ENCODE assay signal across 8 cellular contexts in genomic region chr9:41357350-41357748, GRCh38.
DNase-seq lines count a peak whose midpoint lies in the region; ATAC-seq, FAIRE-seq and TF ChIP-seq lines count a peak whose summit lies in the region.
"Not testable (repeated sequence)": the region's sequence is repeated elsewhere in the genome, so short reads cannot be mapped to it uniquely, and the experiment has no call there.

No MANE protein-coding gene starts in this region.

- TF ChIP-seq CTCF in Caco-2 (IDR thresholded peaks at IDR 0.05; ENCODE audit: insufficient read depth in 1 of 2, low read depth in 1 of 2, low read length in 1 of 2, severe bottlenecking in 1 of 2, unreplicated experiment in 1 of 2); OCI-LY1 (IDR thresholded peaks at IDR 0.05; ENCODE audit: low read length); MCF 10A (IDR thresholded peaks at IDR 0.05; ENCODE audit: unreplicated experiment); kidney (IDR thresholded peaks at IDR 0.05; ENCODE audit: borderline replicate concordance, extremely low read depth, insufficient read depth); sigmoid colon (IDR thresholded peaks at IDR 0.05); upper lobe of right lung (IDR thresholded peaks at IDR 0.05): not testable (repeated sequence)

- H3K27me3 ChIP-seq in Caco-2 (replicated peaks; ENCODE audit: control insufficient read depth, insufficient read depth, low read length); OCI-LY1 (ENCODE audit: insufficient read depth, low read length); sigmoid colon; upper lobe of right lung: not testable (repeated sequence)

- not testable (repeated sequence) for H3K9me2 ChIP-seq in OCI-LY1 (ENCODE audit: low read depth, low read length)

- not testable (repeated sequence) for H3K4me3 ChIP-seq in Caco-2 (ENCODE audit: low read depth, low read length); kidney (ENCODE audit: low read length in 2 of 2); upper lobe of right lung
- H3K4me3 ChIP-seq in OCI-LY1 (ENCODE audit: low read depth, low read length, poor library complexity, severe bottlenecking) = peak overlapping the region; percentile 75
- H3K4me3 ChIP-seq in sigmoid colon = peak overlapping the region in 1 of 4 donors; percentile 29

- not testable (repeated sequence) for H4K20me1 ChIP-seq in OCI-LY1 (ENCODE audit: insufficient read depth, low read length)

- not testable (repeated sequence) for H2AFZ ChIP-seq in OCI-LY1 (ENCODE audit: low read length)

- 82 to 91% methylated on average over 17 to 18 of the region's 21 CpGs for WGBS in sigmoid colon, 2 donors

- H3F3A ChIP-seq in OCI-LY1 (ENCODE audit: insufficient read depth, low read length) = not testable (repeated sequence)

- DNase-seq in Caco-2; activated CD4-positive, alpha-beta T cell treated with anti-CD3 and anti-CD28 coated beads, Interleukin-2, amount 10 ng/mL, durations not matched to agents 7 days and 5 days; MCF 10A (ENCODE audit: unreplicated experiment): not testable (repeated sequence)
- DNase-seq in kidney = peak; percentile 39
- peak; percentile 26 for DNase-seq in sigmoid colon
- peak; percentile 53 for DNase-seq in upper lobe of right lung

- H3K4me1 ChIP-seq in Caco-2; kidney (ENCODE audit: control insufficient read depth in 1 of 2, insufficient read depth in 1 of 2, low read depth in 1 of 2, low read length in 2 of 2); sigmoid colon; upper lobe of right lung: not testable (repeated sequence)
- H3K4me1 ChIP-seq in OCI-LY1 (ENCODE audit: insufficient read depth, low read length, severe bottlenecking) = peaks cover 18% of the 10 kb centered on the region

- not testable (repeated sequence) for H3K36me3 Mint-ChIP-seq in Caco-2 (ENCODE audit: insufficient read depth, unreplicated experiment); activated CD4-positive, alpha-beta T cell treated with anti-CD3 and anti-CD28 coated beads, Interleukin-2, amount 10 ng/mL, durations not matched to agents 7 days and 5 days (ENCODE audit: low read depth); activated T-helper 17 cell treated with anti-CD3 and anti-CD28 coated beads, Interleukin-2, amount 50 U/mL, for 72 hours (ENCODE audit: low read depth); MCF 10A (ENCODE audit: insufficient read depth, unreplicated experiment)

- peak overlapping the region; percentile 91 for H3K27ac ChIP-seq in OCI-LY1 (ENCODE audit: low read depth, low read length, poor library complexity, severe bottlenecking)
- H3K27ac ChIP-seq in kidney (ENCODE audit: low read depth in 2 of 2, low read length in 2 of 2); upper lobe of right lung: not testable (repeated sequence)
- peak overlapping the region; percentile 59 to 71 (median 66) for H3K27ac ChIP-seq in sigmoid colon

- not testable (repeated sequence) for H3K9me3 Mint-ChIP-seq in Caco-2 (ENCODE audit: unreplicated experiment); activated CD4-positive, alpha-beta T cell treated with anti-CD3 and anti-CD28 coated beads, Interleukin-2, amount 10 ng/mL, durations not matched to agents 7 days and 5 days; activated T-helper 17 cell treated with anti-CD3 and anti-CD28 coated beads, Interleukin-2, amount 50 U/mL, for 72 hours; MCF 10A (ENCODE audit: unreplicated experiment)

- CTCF ChIA-PET in Caco-2 (lab: Charles Lee); activated CD4-positive, alpha-beta T cell treated with anti-CD3 and anti-CD28 coated beads, Interleukin-2, amount 10 ng/mL, durations not matched to agents 7 days and 5 days (lab: Charles Lee); MCF 10A (lab: Yijun Ruan, JAX): not testable (repeated sequence)

- ATAC-seq in activated T-helper 17 cell treated with anti-CD3 and anti-CD28 coated beads, Interleukin-2, amount 50 U/mL, for 72 hours (replicated peaks); upper lobe of right lung: not testable (repeated sequence)

- FAIRE-seq in kidney (lab: Jason Lieb, UNC) = not testable (repeated sequence)

- TSS peak; percentile 69 for BruUV-seq in Caco-2 (replicated peaks; lab: Mats Ljungman, UMichigan)
- TSS peak; percentile 42 for BruUV-seq in MCF 10A (replicated peaks; lab: Mats Ljungman, UMichigan)

- not testable (repeated sequence) for H3K27me3 Mint-ChIP-seq in Caco-2 (ENCODE audit: insufficient read depth, unreplicated experiment); activated CD4-positive, alpha-beta T cell treated with anti-CD3 and anti-CD28 coated beads, Interleukin-2, amount 10 ng/mL, durations not matched to agents 7 days and 5 days; activated T-helper 17 cell treated with anti-CD3 and anti-CD28 coated beads, Interleukin-2, amount 50 U/mL, for 72 hours; MCF 10A (ENCODE audit: insufficient read depth, unreplicated experiment)

- not testable (repeated sequence) for TF ChIP-seq POLR2A in sigmoid colon (IDR thresholded peaks at IDR 0.05)

- H3K4me3 Mint-ChIP-seq in Caco-2 (ENCODE audit: unreplicated experiment) = not testable (repeated sequence)
- peak overlapping the region; percentile 43 for H3K4me3 Mint-ChIP-seq in activated CD4-positive, alpha-beta T cell treated with anti-CD3 and anti-CD28 coated beads, Interleukin-2, amount 10 ng/mL, durations not matched to agents 7 days and 5 days
- peak overlapping the region; percentile 73 for H3K4me3 Mint-ChIP-seq in activated T-helper 17 cell treated with anti-CD3 and anti-CD28 coated beads, Interleukin-2, amount 50 U/mL, for 72 hours
- H3K4me3 Mint-ChIP-seq in MCF 10A (ENCODE audit: unreplicated experiment) = peak overlapping the region; percentile 62

- POLR2A ChIA-PET in Caco-2 (lab: Charles Lee); activated CD4-positive, alpha-beta T cell treated with anti-CD3 and anti-CD28 coated beads, Interleukin-2, amount 10 ng/mL, durations not matched to agents 7 days and 5 days (lab: Charles Lee); MCF 10A (lab: Yijun Ruan, JAX): not testable (repeated sequence)

- not testable (repeated sequence) for H3K4me1 Mint-ChIP-seq in Caco-2 (ENCODE audit: low read depth, unreplicated experiment); activated CD4-positive, alpha-beta T cell treated with anti-CD3 and anti-CD28 coated beads, Interleukin-2, amount 10 ng/mL, durations not matched to agents 7 days and 5 days; activated T-helper 17 cell treated with anti-CD3 and anti-CD28 coated beads, Interleukin-2, amount 50 U/mL, for 72 hours; MCF 10A (ENCODE audit: insufficient read depth, unreplicated experiment)

- not testable (repeated sequence) for TF ChIP-seq EP300 in sigmoid colon (IDR thresholded peaks at IDR 0.05)

- H3K9me3 ChIP-seq in Caco-2; OCI-LY1 (ENCODE audit: low read length); kidney (ENCODE audit: control insufficient read depth in 1 of 2, low read length in 2 of 2); sigmoid colon; upper lobe of right lung: not testable (repeated sequence)

- H3K27ac Mint-ChIP-seq in Caco-2 (ENCODE audit: unreplicated experiment); activated CD4-positive, alpha-beta T cell treated with anti-CD3 and anti-CD28 coated beads, Interleukin-2, amount 10 ng/mL, durations not matched to agents 7 days and 5 days; activated T-helper 17 cell treated with anti-CD3 and anti-CD28 coated beads, Interleukin-2, amount 50 U/mL, for 72 hours; MCF 10A (ENCODE audit: low read depth, unreplicated experiment): not testable (repeated sequence)

- not testable (repeated sequence) for H3K36me3 ChIP-seq in Caco-2 (ENCODE audit: control insufficient read depth, insufficient read depth, low read length); OCI-LY1 (ENCODE audit: insufficient read depth, low read length); kidney (ENCODE audit: control insufficient read depth in 1 of 2, insufficient read depth in 2 of 2, low read length in 2 of 2); sigmoid colon; upper lobe of right lung

- intact Hi-C loops in Caco-2 (cut with micrococcal nuclease; ENCODE audit: unreplicated experiment); MCF 10A (cut with micrococcal nuclease); kidney (cut with DNase I); sigmoid colon (cut with DNase I); upper lobe of right lung (cut with DNase I): not testable (repeated sequence)

- peak overlapping the region; percentile 77; the same call in 1 of the 2 replicates for H3K9ac ChIP-seq in OCI-LY1 (ENCODE audit: low read length)
- not testable (repeated sequence) for H3K9ac ChIP-seq in kidney (ENCODE audit: low read length in 2 of 2)

- H3K4me2 ChIP-seq in OCI-LY1 (ENCODE audit: low read length) = peak overlapping the region; percentile 64

- H3K79me2 ChIP-seq in OCI-LY1 (ENCODE audit: insufficient read depth, low read length) = not testable (repeated sequence)
